14 cellular contexts compared by ENCODE assay signal in the genomic region with DNA sequence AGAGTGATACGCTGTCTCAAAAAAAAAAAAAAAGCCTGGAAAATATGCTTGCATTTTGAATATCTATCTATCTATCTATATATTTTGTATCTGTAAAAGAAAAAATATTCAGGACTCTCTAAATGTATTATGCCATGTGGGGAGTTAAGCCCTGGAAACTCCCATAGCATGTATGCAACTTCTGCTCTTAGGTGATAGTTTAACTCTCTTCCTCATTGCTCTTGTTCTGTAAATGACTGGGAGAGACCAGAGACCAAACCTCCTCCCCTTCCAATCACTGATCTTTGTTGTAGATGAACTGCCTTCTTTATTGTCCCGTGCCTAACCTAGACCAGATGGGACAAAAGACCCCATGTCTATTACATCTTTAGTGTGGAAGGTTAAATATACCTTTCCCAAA. TPM values are rescaled to one million over a fixed set of nuclear protein-coding genes. Genes with fewer than 3 reads are reported as not detected.
DNase-seq lines count a peak whose midpoint lies in the region; ATAC-seq and TF ChIP-seq lines count a peak whose summit lies in the region.
"Had no signal": no experiment of that assay in that cellular context is flagged by ENCODE, and none has a peak within 500 bp of the region (broad histone marks: within the 10 kb centered on the region; RNA-seq: fewer than 3 reads in every experiment).

No MANE protein-coding gene starts in this region.

- peaks cover 9% of the 10 kb centered on the region for H3K27me3 Mint-ChIP-seq in activated naive CD4-positive, alpha-beta T cell treated with anti-CD3 and anti-CD28 coated beads, Interleukin-2, amount 50 U/mL, for 24 hours
- peaks cover 51% of the 10 kb centered on the region for H3K27me3 Mint-ChIP-seq in activated naive CD4-positive, alpha-beta T cell treated with anti-CD3 and anti-CD28 coated beads, Interleukin-2, amount 10 ng/mL, durations not matched to agents 7 days and 5 days
- H3K27me3 Mint-ChIP-seq in dendritic cell treated with granulocyte-macrophage colony-stimulating factor and Interleukin-4, amounts not matched to agents 40 ng/mL and 50 ng/mL, for 4 days, result no peaks in the 10 kb centered on the region
- peaks cover 26% of the 10 kb centered on the region for H3K27me3 Mint-ChIP-seq in CD4-positive, alpha-beta T cell

- ATAC-seq in CD4-positive, alpha-beta T cell (ENCODE audit: poor library complexity), result no peak
- ATAC-seq: A549, HCT116, HepG2 had no signal

- H3K27ac ChIP-seq in CD4-positive, alpha-beta T cell (ENCODE audit: low read depth, low read length), result no peak overlapping the region
- H3K27ac ChIP-seq: A549, C4-2B, GM23248 had no signal

- TF ChIP-seq CTCF in CD4-positive, alpha-beta T cell (IDR thresholded peaks at IDR 0.05), result no peak

- H3K27me3 ChIP-seq in CD4-positive, alpha-beta T cell (ENCODE audit: control insufficient read depth, insufficient read depth, low read length), result no peaks in the 10 kb centered on the region
- H3K27me3 ChIP-seq: BE2C had no signal

- peaks cover 6% of the 10 kb centered on the region for H3K4me1 Mint-ChIP-seq in activated naive CD4-positive, alpha-beta T cell treated with anti-CD3 and anti-CD28 coated beads, Interleukin-2, amount 50 U/mL, for 24 hours
- H3K4me1 Mint-ChIP-seq in activated naive CD4-positive, alpha-beta T cell treated with anti-CD3 and anti-CD28 coated beads, Interleukin-2, amount 10 ng/mL, durations not matched to agents 7 days and 5 days, result peaks cover 4% of the 10 kb centered on the region
- H3K4me1 Mint-ChIP-seq in dendritic cell treated with granulocyte-macrophage colony-stimulating factor and Interleukin-4, amounts not matched to agents 40 ng/mL and 50 ng/mL, for 4 days (ENCODE audit: low read depth), result peaks cover 77% of the 10 kb centered on the region
- peaks cover 5% of the 10 kb centered on the region for H3K4me1 Mint-ChIP-seq in CD4-positive, alpha-beta T cell (ENCODE audit: low read depth)

- no peaks in the 10 kb centered on the region for H3K36me3 Mint-ChIP-seq in activated naive CD4-positive, alpha-beta T cell treated with anti-CD3 and anti-CD28 coated beads, Interleukin-2, amount 50 U/mL, for 24 hours
- H3K36me3 Mint-ChIP-seq in activated naive CD4-positive, alpha-beta T cell treated with anti-CD3 and anti-CD28 coated beads, Interleukin-2, amount 10 ng/mL, durations not matched to agents 7 days and 5 days, result no peaks in the 10 kb centered on the region
- peaks cover 13% of the 10 kb centered on the region for H3K36me3 Mint-ChIP-seq in dendritic cell treated with granulocyte-macrophage colony-stimulating factor and Interleukin-4, amounts not matched to agents 40 ng/mL and 50 ng/mL, for 4 days (ENCODE audit: low read depth)
- H3K36me3 Mint-ChIP-seq in CD4-positive, alpha-beta T cell (ENCODE audit: low read depth), result no peaks in the 10 kb centered on the region

- POLR2A ChIA-PET in CD4-positive, alpha-beta T cell (lab: Charles Lee), result no interaction called here

- H3K27ac Mint-ChIP-seq in activated naive CD4-positive, alpha-beta T cell treated with anti-CD3 and anti-CD28 coated beads, Interleukin-2, amount 50 U/mL, for 24 hours, result peak overlapping the region; percentile 30
- H3K27ac Mint-ChIP-seq in activated naive CD4-positive, alpha-beta T cell treated with anti-CD3 and anti-CD28 coated beads, Interleukin-2, amount 10 ng/mL, durations not matched to agents 7 days and 5 days, result no peak overlapping the region
- H3K27ac Mint-ChIP-seq in dendritic cell treated with granulocyte-macrophage colony-stimulating factor and Interleukin-4, amounts not matched to agents 40 ng/mL and 50 ng/mL, for 4 days, result peak overlapping the region; percentile 76
- H3K27ac Mint-ChIP-seq in CD4-positive, alpha-beta T cell, result no peak overlapping the region

- no peak for DNase-seq in activated naive CD4-positive, alpha-beta T cell treated with anti-CD3 and anti-CD28 coated beads, Interleukin-2, amount 10 ng/mL, durations not matched to agents 7 days and 5 days
- peak; percentile 51 for DNase-seq in MV-4-11 (lab: John Stamatoyannopoulos, UW)
- DNase-seq in activated T-cell treated with anti-CD3 and anti-CD28 coated beads, Interleukin-2, amount 50 U/mL, for 1 hour, result no peak
- no peak for DNase-seq in CD4-positive, alpha-beta T cell
- DNase-seq: BE2C, DMS53, GF-D8, GM23248 had no signal

- intact Hi-C loops in dendritic cell treated with granulocyte-macrophage colony-stimulating factor and Interleukin-4, amounts not matched to agents 40 ng/mL and 50 ng/mL, for 4 days (cut with micrococcal nuclease), result no loop called here
- intact Hi-C loops in CD4-positive, alpha-beta T cell (cut with DNase I, micrococcal nuclease), result no loop called here

- CTCF ChIA-PET in activated naive CD4-positive, alpha-beta T cell treated with anti-CD3 and anti-CD28 coated beads, Interleukin-2, amount 10 ng/mL, durations not matched to agents 7 days and 5 days (lab: Charles Lee), result no interaction called here
- CTCF ChIA-PET in CD4-positive, alpha-beta T cell (lab: Charles Lee), result no interaction called here

- H3K4me3 Mint-ChIP-seq in activated naive CD4-positive, alpha-beta T cell treated with anti-CD3 and anti-CD28 coated beads, Interleukin-2, amount 50 U/mL, for 24 hours, result no peak overlapping the region
- no peak overlapping the region for H3K4me3 Mint-ChIP-seq in activated naive CD4-positive, alpha-beta T cell treated with anti-CD3 and anti-CD28 coated beads, Interleukin-2, amount 10 ng/mL, durations not matched to agents 7 days and 5 days
- H3K4me3 Mint-ChIP-seq in dendritic cell treated with granulocyte-macrophage colony-stimulating factor and Interleukin-4, amounts not matched to agents 40 ng/mL and 50 ng/mL, for 4 days, result no peak overlapping the region
- H3K4me3 Mint-ChIP-seq in CD4-positive, alpha-beta T cell, result no peak overlapping the region

- H3K9me3 ChIP-seq in CD4-positive, alpha-beta T cell (ENCODE audit: control insufficient read depth, low read length), result no peaks in the 10 kb centered on the region
- H3K9me3 ChIP-seq: A549, BE2C had no signal

- no peaks in the 10 kb centered on the region for H3K9me3 Mint-ChIP-seq in activated naive CD4-positive, alpha-beta T cell treated with anti-CD3 and anti-CD28 coated beads, Interleukin-2, amount 50 U/mL, for 24 hours
- no peaks in the 10 kb centered on the region for H3K9me3 Mint-ChIP-seq in activated naive CD4-positive, alpha-beta T cell treated with anti-CD3 and anti-CD28 coated beads, Interleukin-2, amount 10 ng/mL, durations not matched to agents 7 days and 5 days
- peaks cover 16% of the 10 kb centered on the region for H3K9me3 Mint-ChIP-seq in dendritic cell treated with granulocyte-macrophage colony-stimulating factor and Interleukin-4, amounts not matched to agents 40 ng/mL and 50 ng/mL, for 4 days
- H3K9me3 Mint-ChIP-seq in CD4-positive, alpha-beta T cell, result no peaks in the 10 kb centered on the region

RNA-seq across cellular contexts. Expression of a gene that starts 37.6 kb away (rescaled TPM):
- 10 to 100 TPM; 38.6 to 39.3 TPM for total RNA-seq in CD4-positive, alpha-beta T cell

RNA-seq across cellular contexts. Expression of a gene that starts 46.1 kb away (rescaled TPM):
- total RNA-seq in CD4-positive, alpha-beta T cell, result 10 to 100 TPM; 20.6 to 24.0 TPM

Comparison
In these comparisons a context has a peak if more than half of its experiments do, and no peak if none do; other contexts are left out.
1. H3K27ac Mint-ChIP-seq: peak in activated naive CD4-positive, alpha-beta T cell treated with anti-CD3 and anti-CD28 coated beads, Interleukin-2, amount 50 U/mL, for 24 hours (single experiment) and dendritic cell treated with granulocyte-macrophage colony-stimulating factor and Interleukin-4, amounts not matched to agents 40 ng/mL and 50 ng/mL, for 4 days (single experiment); none in activated naive CD4-positive, alpha-beta T cell treated with anti-CD3 and anti-CD28 coated beads, Interleukin-2, amount 10 ng/mL, durations not matched to agents 7 days and 5 days (single experiment) and CD4-positive, alpha-beta T cell (single experiment).